Comparison of ENCODE assay signal across 23 cellular contexts in genomic region chr17:66967867-66968543, GRCh38. TPM values are rescaled to one million over a fixed set of nuclear protein-coding genes. Genes with fewer than 3 reads are reported as not detected.
DNase-seq lines count a peak whose midpoint lies in the region; ATAC-seq lines count a peak whose summit lies in the region.
"Had no signal": no experiment of that assay in that cellular context is flagged by ENCODE, and none has a peak within 500 bp of the region (broad histone marks: within the 10 kb centered on the region; RNA-seq: fewer than 3 reads in every experiment).

No MANE protein-coding gene starts in this region.

- POLR2A ChIA-PET in activated CD4-positive, alpha-beta T cell treated with anti-CD3 and anti-CD28 coated beads, Interleukin-2, amount 10 ng/mL, durations not matched to agents 7 days and 5 days (lab: Charles Lee), result no interaction called here

- no peaks in the 10 kb centered on the region for H3K9me3 Mint-ChIP-seq in activated CD4-positive, alpha-beta T cell treated with anti-CD3 and anti-CD28 coated beads, Interleukin-2, amount 10 ng/mL, durations not matched to agents 24 days and 14 days
- H3K9me3 Mint-ChIP-seq in activated CD4-positive, alpha-beta T cell treated with anti-CD3 and anti-CD28 coated beads, Interleukin-2, amount 10 ng/mL, durations not matched to agents 7 days and 5 days, result no peaks in the 10 kb centered on the region
- H3K9me3 Mint-ChIP-seq: activated naive CD8-positive, alpha-beta T cell treated with anti-CD3 and anti-CD28 coated beads, Interleukin-2, amount 10 ng/mL, durations not matched to agents 7 days and 5 days; effector memory CD8-positive, alpha-beta T cell; nephron progenitor cell; T-helper 1 cell treated with Interleukin-12 subunit alpha and Interleukin-12 subunit beta and Interleukin-4 antibody, amounts not matched to agents 30 μg/mL and 1 μg/mL, for 36 hours had no signal

- CTCF ChIA-PET in activated CD4-positive, alpha-beta T cell treated with anti-CD3 and anti-CD28 coated beads, Interleukin-2, amount 10 ng/mL, durations not matched to agents 7 days and 5 days (lab: Charles Lee), result interaction anchor here (0.6 kb wide), 1 partner anchor 238 kb away, joined by 3 read pairs; no protein-coding TSS in a partner anchor

- peak; percentile 58 for DNase-seq in activated CD4-positive, alpha-beta T cell treated with anti-CD3 and anti-CD28 coated beads, Interleukin-2, amount 10 ng/mL, durations not matched to agents 24 days and 14 days
- no peak for DNase-seq in activated CD4-positive, alpha-beta T cell treated with anti-CD3 and anti-CD28 coated beads, Interleukin-2, amount 10 ng/mL, durations not matched to agents 7 days and 5 days
- DNase-seq in NCI-H1092 (lab: John Stamatoyannopoulos, UW) (peak; percentile 12), caudate nucleus (lab: John Stamatoyannopoulos, UW) (no peak), OCI-M2 (lab: John Stamatoyannopoulos, UW; ENCODE audit: unreplicated experiment) (no peak)
- DNase-seq: activated CD4-positive, CD25-positive, alpha-beta regulatory T cell treated with anti-CD3 and anti-CD28 coated beads, Interleukin-2, amount 50 U/mL, for 72 hours; activated effector memory CD4-positive, alpha-beta T cell treated with anti-CD3 and anti-CD28 coated beads, Interleukin-2, amount 50 U/mL, for 16 hours; activated naive CD8-positive, alpha-beta T cell treated with anti-CD3 and anti-CD28 coated beads, Interleukin-2, amount 10 ng/mL, durations not matched to agents 7 days and 5 days; cortex of kidney; effector memory CD8-positive, alpha-beta T cell; GOT3; heart right ventricle; NCI-H2081; nephron progenitor cell; right cardiac atrium; spleen; upper lobe of left lung had no signal

- H3K36me3 Mint-ChIP-seq in activated CD4-positive, alpha-beta T cell treated with anti-CD3 and anti-CD28 coated beads, Interleukin-2, amount 10 ng/mL, durations not matched to agents 24 days and 14 days (ENCODE audit: low read depth), result no peaks in the 10 kb centered on the region
- H3K36me3 Mint-ChIP-seq in activated CD4-positive, alpha-beta T cell treated with anti-CD3 and anti-CD28 coated beads, Interleukin-2, amount 10 ng/mL, durations not matched to agents 7 days and 5 days (ENCODE audit: low read depth), result no peaks in the 10 kb centered on the region
- H3K36me3 Mint-ChIP-seq: activated naive CD8-positive, alpha-beta T cell treated with anti-CD3 and anti-CD28 coated beads, Interleukin-2, amount 10 ng/mL, durations not matched to agents 7 days and 5 days had no signal

- no peak overlapping the region for H3K4me3 Mint-ChIP-seq in activated CD4-positive, alpha-beta T cell treated with anti-CD3 and anti-CD28 coated beads, Interleukin-2, amount 10 ng/mL, durations not matched to agents 24 days and 14 days
- no peak overlapping the region for H3K4me3 Mint-ChIP-seq in activated CD4-positive, alpha-beta T cell treated with anti-CD3 and anti-CD28 coated beads, Interleukin-2, amount 10 ng/mL, durations not matched to agents 7 days and 5 days
- H3K4me3 Mint-ChIP-seq: activated naive CD8-positive, alpha-beta T cell treated with anti-CD3 and anti-CD28 coated beads, Interleukin-2, amount 10 ng/mL, durations not matched to agents 7 days and 5 days; effector memory CD8-positive, alpha-beta T cell; nephron progenitor cell; T-helper 1 cell treated with Interleukin-12 subunit alpha and Interleukin-12 subunit beta and Interleukin-4 antibody, amounts not matched to agents 30 μg/mL and 1 μg/mL, for 36 hours had no signal

- peaks cover 52% of the 10 kb centered on the region for H3K27me3 Mint-ChIP-seq in activated CD4-positive, alpha-beta T cell treated with anti-CD3 and anti-CD28 coated beads, Interleukin-2, amount 10 ng/mL, durations not matched to agents 24 days and 14 days
- peaks cover 52% of the 10 kb centered on the region for H3K27me3 Mint-ChIP-seq in activated CD4-positive, alpha-beta T cell treated with anti-CD3 and anti-CD28 coated beads, Interleukin-2, amount 10 ng/mL, durations not matched to agents 7 days and 5 days

- intact Hi-C loops in activated CD4-positive, alpha-beta T cell treated with anti-CD3 and anti-CD28 coated beads, Interleukin-2, amount 10 ng/mL, durations not matched to agents 24 days and 14 days (cut with micrococcal nuclease), result no loop called here

- H3K27ac ChIP-seq in caudate nucleus (ENCODE audit: low read depth, low read length), result peak overlapping the region; percentile 60
- H3K27ac ChIP-seq: ascending aorta, heart right ventricle, spleen, upper lobe of left lung had no signal

- ATAC-seq in GM21528 (IDR thresholded peaks at IDR 0.05; ENCODE audit: low FRiP score, unreplicated experiment) (no peak), HG03139 (IDR thresholded peaks at IDR 0.05; ENCODE audit: unreplicated experiment) (no peak)
- ATAC-seq: effector memory CD8-positive, alpha-beta T cell; heart right ventricle; right cardiac atrium had no signal

- peaks cover 7% of the 10 kb centered on the region for H3K4me1 Mint-ChIP-seq in activated CD4-positive, alpha-beta T cell treated with anti-CD3 and anti-CD28 coated beads, Interleukin-2, amount 10 ng/mL, durations not matched to agents 24 days and 14 days
- H3K4me1 Mint-ChIP-seq in activated CD4-positive, alpha-beta T cell treated with anti-CD3 and anti-CD28 coated beads, Interleukin-2, amount 10 ng/mL, durations not matched to agents 7 days and 5 days, result peaks cover 13% of the 10 kb centered on the region
- H3K4me1 Mint-ChIP-seq: activated naive CD8-positive, alpha-beta T cell treated with anti-CD3 and anti-CD28 coated beads, Interleukin-2, amount 10 ng/mL, durations not matched to agents 7 days and 5 days had no signal

- H3K27ac Mint-ChIP-seq in activated CD4-positive, alpha-beta T cell treated with anti-CD3 and anti-CD28 coated beads, Interleukin-2, amount 10 ng/mL, durations not matched to agents 24 days and 14 days, result no peak overlapping the region
- no peak overlapping the region for H3K27ac Mint-ChIP-seq in activated CD4-positive, alpha-beta T cell treated with anti-CD3 and anti-CD28 coated beads, Interleukin-2, amount 10 ng/mL, durations not matched to agents 7 days and 5 days
- H3K27ac Mint-ChIP-seq: activated naive CD8-positive, alpha-beta T cell treated with anti-CD3 and anti-CD28 coated beads, Interleukin-2, amount 10 ng/mL, durations not matched to agents 7 days and 5 days; effector memory CD8-positive, alpha-beta T cell; nephron progenitor cell; T-helper 1 cell treated with Interleukin-12 subunit alpha and Interleukin-12 subunit beta and Interleukin-4 antibody, amounts not matched to agents 30 μg/mL and 1 μg/mL, for 36 hours had no signal

RNA-seq across cellular contexts. Expression of gene CACNG4, which starts 3.5 kb away (rescaled TPM):
- not detected in 2 replicates for total RNA-seq in activated CD4-positive, alpha-beta T cell treated with anti-CD3 and anti-CD28 coated beads, Interleukin-2, amount 10 ng/mL, durations not matched to agents 24 days and 14 days
- not detected for total RNA-seq in activated CD4-positive, alpha-beta T cell treated with anti-CD3 and anti-CD28 coated beads, Interleukin-2, amount 10 ng/mL, durations not matched to agents 7 days and 5 days
- total RNA-seq: activated naive CD8-positive, alpha-beta T cell treated with anti-CD3 and anti-CD28 coated beads, Interleukin-2, amount 10 ng/mL, durations not matched to agents 7 days and 5 days; ascending aorta; fibroblast of villous mesenchyme; mononuclear cell; spleen had no signal

Comparison
In these comparisons a context has a peak if more than half of its experiments do, and no peak if none do; other contexts are left out.
1. DNase-seq: peak in activated CD4-positive, alpha-beta T cell treated with anti-CD3 and anti-CD28 coated beads, Interleukin-2, amount 10 ng/mL, durations not matched to agents 24 days and 14 days (single experiment) and NCI-H1092 (single experiment); none in activated CD4-positive, alpha-beta T cell treated with anti-CD3 and anti-CD28 coated beads, Interleukin-2, amount 10 ng/mL, durations not matched to agents 7 days and 5 days (single experiment), caudate nucleus (0 of 61) and OCI-M2 (single experiment).